In the genomic region with DNA sequence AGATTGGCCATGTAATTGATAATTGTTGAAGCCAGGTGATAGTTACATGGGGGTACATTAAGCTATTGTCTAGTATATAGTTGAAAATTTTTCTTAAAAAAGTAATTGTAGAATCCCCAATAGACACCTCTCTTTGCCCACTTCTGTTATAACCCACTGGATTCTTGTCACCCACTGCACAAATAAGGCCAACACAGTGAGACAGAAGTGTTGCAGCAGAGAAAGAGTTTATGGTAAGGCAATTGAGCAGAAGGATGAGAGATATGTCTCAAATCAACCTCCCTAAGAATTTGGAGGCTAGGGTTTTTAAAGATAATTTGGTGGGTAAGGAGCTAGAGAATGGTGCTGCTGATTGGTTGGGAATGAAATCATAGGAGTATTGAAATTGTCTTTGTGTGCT, we compare ENCODE assay signal across 8 cellular contexts.
"Had no signal": no experiment of that assay in that cellular context is flagged by ENCODE, and none has a peak within 500 bp of the region (broad histone marks: within the 10 kb centered on the region; RNA-seq: fewer than 3 reads in every experiment).

No MANE protein-coding gene starts in this region.

- DNase-seq: GDM1, GF-D8 had no signal

- H3K4me3 ChIP-seq: GM12878 had no signal

- ATAC-seq: GM12878 had no signal

- FAIRE-seq: G401.6, GM12878, GM12891, GM12892, GM18507, GM19239 had no signal
